In genomic region chr10:131109746-131110145, GRCh38 we compare ENCODE assay signal across 25 cellular contexts.
"Had no signal": no experiment of that assay in that cellular context is flagged by ENCODE, and none has a peak within 500 bp of the region (broad histone marks: within the 10 kb centered on the region; RNA-seq: fewer than 3 reads in every experiment).

No MANE protein-coding gene starts in this region.

- FAIRE-seq: K562 had no signal

- H3K27ac Mint-ChIP-seq: activated CD4-positive, alpha-beta memory T cell treated with anti-CD3 and anti-CD28 coated beads, Interleukin-2, amount 10 ng/mL, durations not matched to agents 7 days and 5 days; activated CD4-positive, alpha-beta T cell treated with anti-CD3 and anti-CD28 coated beads for 36 hours; activated naive CD4-positive, alpha-beta T cell treated with anti-CD3 and anti-CD28 coated beads for 36 hours; activated naive CD8-positive, alpha-beta T cell treated with anti-CD3 and anti-CD28 coated beads for 36 hours; activated T-helper 17 cell treated with anti-CD3 and anti-CD28 coated beads, Interleukin-2, amount 50 U/mL, for 72 hours had no signal

- H3K36me3 ChIP-seq: breast epithelium, Peyer's patch, SJCRH30, WERI-Rb-1 had no signal

- H3K27ac ChIP-seq: breast epithelium, Peyer's patch, RWPE1, SJCRH30, WERI-Rb-1 had no signal

- H3K9me3 Mint-ChIP-seq: activated T-helper 17 cell treated with anti-CD3 and anti-CD28 coated beads, Interleukin-2, amount 50 U/mL, for 72 hours had no signal

- H3K9me3 ChIP-seq: Peyer's patch, SJCRH30, SK-N-SH had no signal

- H3K9ac ChIP-seq: SK-N-SH had no signal

- DNase-seq: activated CD4-positive, alpha-beta memory T cell treated with anti-CD3 and anti-CD28 coated beads, Interleukin-2, amount 10 ng/mL, durations not matched to agents 7 days and 5 days; activated CD4-positive, alpha-beta T cell treated with anti-CD3 and anti-CD28 coated beads for 36 hours; activated CD4-positive, alpha-beta T cell treated with anti-CD3 and anti-CD28 coated beads, Interleukin-2, amount 50 U/mL, for 1 hour; activated gamma-delta T cell; activated naive CD4-positive, alpha-beta T cell treated with anti-CD3 and anti-CD28 coated beads for 36 hours; activated naive CD8-positive, alpha-beta T cell treated with anti-CD3 and anti-CD28 coated beads for 36 hours; activated T-cell treated with anti-CD3 and anti-CD28 coated beads for 4 hours; activated T-cell treated with anti-CD3 and anti-CD28 coated beads, Interleukin-2, amount 50 U/mL, for 48 hours; aorta; Karpas-422; NCI-H1105 treated with DMSO at 0.1 percent for 48 hours; NCI-H1436 treated with DMSO at 0.1 percent for 48 hours; NCI-H187; NCI-H2081; NCI-H524; Peyer's patch; Right ventricle myocardium superior; SJCRH30; SK-N-SH; T-helper 1 cell; WERI-Rb-1 had no signal

- ATAC-seq: activated CD4-positive, alpha-beta T cell treated with anti-CD3 and anti-CD28 coated beads for 36 hours; activated T-helper 17 cell treated with anti-CD3 and anti-CD28 coated beads, Interleukin-2, amount 50 U/mL, for 72 hours; K562 had no signal

- H3K4me1 ChIP-seq: breast epithelium, Peyer's patch, SJCRH30 had no signal

- H3K4me3 Mint-ChIP-seq: activated CD4-positive, alpha-beta memory T cell treated with anti-CD3 and anti-CD28 coated beads, Interleukin-2, amount 10 ng/mL, durations not matched to agents 7 days and 5 days; activated CD4-positive, alpha-beta T cell treated with anti-CD3 and anti-CD28 coated beads for 36 hours; activated naive CD4-positive, alpha-beta T cell treated with anti-CD3 and anti-CD28 coated beads for 36 hours; activated naive CD8-positive, alpha-beta T cell treated with anti-CD3 and anti-CD28 coated beads for 36 hours; activated T-helper 17 cell treated with anti-CD3 and anti-CD28 coated beads, Interleukin-2, amount 50 U/mL, for 72 hours had no signal

- H3K4me1 Mint-ChIP-seq: activated CD4-positive, alpha-beta memory T cell treated with anti-CD3 and anti-CD28 coated beads, Interleukin-2, amount 10 ng/mL, durations not matched to agents 7 days and 5 days; activated naive CD8-positive, alpha-beta T cell treated with anti-CD3 and anti-CD28 coated beads for 36 hours; activated T-helper 17 cell treated with anti-CD3 and anti-CD28 coated beads, Interleukin-2, amount 50 U/mL, for 72 hours had no signal

- H3K4me3 ChIP-seq: breast epithelium, K562, Peyer's patch, SJCRH30 had no signal

- H3K36me3 Mint-ChIP-seq: activated naive CD8-positive, alpha-beta T cell treated with anti-CD3 and anti-CD28 coated beads for 36 hours had no signal

- H3K27me3 Mint-ChIP-seq: activated CD4-positive, alpha-beta memory T cell treated with anti-CD3 and anti-CD28 coated beads, Interleukin-2, amount 10 ng/mL, durations not matched to agents 7 days and 5 days; activated CD4-positive, alpha-beta T cell treated with anti-CD3 and anti-CD28 coated beads for 36 hours; activated naive CD8-positive, alpha-beta T cell treated with anti-CD3 and anti-CD28 coated beads for 36 hours; activated T-helper 17 cell treated with anti-CD3 and anti-CD28 coated beads, Interleukin-2, amount 50 U/mL, for 72 hours had no signal
